ENCODE assay signal across 10 cellular contexts in genomic region chr17:10117581-10118001, GRCh38.
DNase-seq lines count a peak whose midpoint lies in the region; ATAC-seq, FAIRE-seq and TF ChIP-seq lines count a peak whose summit lies in the region.
"Had no signal": no experiment of that assay in that cellular context is flagged by ENCODE, and none has a peak within 500 bp of the region (broad histone marks: within the 10 kb centered on the region; RNA-seq: fewer than 3 reads in every experiment).

No MANE protein-coding gene starts in this region.

- H3K36me3 Mint-ChIP-seq in natural killer cell, result no peaks in the 10 kb centered on the region

- H3K4me3 ChIP-seq in bronchial epithelial cell (ENCODE audit: low read depth, low read length), result no peak overlapping the region
- H3K4me3 ChIP-seq: colonic mucosa had no signal

- no peaks in the 10 kb centered on the region for H3K27me3 ChIP-seq in bronchial epithelial cell (ENCODE audit: control insufficient read depth, insufficient read depth, low read length)
- H3K27me3 ChIP-seq: colonic mucosa had no signal

- H3K9me3 Mint-ChIP-seq in natural killer cell, result no peaks in the 10 kb centered on the region

- TF ChIP-seq CTCF in bronchial epithelial cell (IDR thresholded peaks at IDR 0.05; ENCODE audit: insufficient read depth, low read length, severe bottlenecking) (no peak), natural killer cell (IDR thresholded peaks at IDR 0.05) (peak; percentile 13)

- DNase-seq in CD1c-positive myeloid dendritic cell (ENCODE audit: extremely low spot score) (peak; percentile 46), bronchial epithelial cell (ENCODE audit: low read depth) (no peak), natural killer cell (peak; percentile 62), NCI-H2107 (lab: John Stamatoyannopoulos, UW) (no peak), EL (no peak), ureter (ENCODE audit: low spot score) (no peak)
- no peak for DNase-seq in activated T-cell treated with anti-CD3 and anti-CD28 coated beads, Interleukin-2, amount 50 U/mL, for 1 hour
- DNase-seq: colonic mucosa, DMS53 had no signal

- H3K4me3 Mint-ChIP-seq in natural killer cell, result peak overlapping the region; percentile 83

- H3K36me3 ChIP-seq in bronchial epithelial cell (ENCODE audit: control insufficient read depth, insufficient read depth, low read length), result no peaks in the 10 kb centered on the region
- H3K36me3 ChIP-seq: colonic mucosa had no signal

- peak; percentile 7 for FAIRE-seq in bronchial epithelial cell (lab: Jason Lieb, UNC)

- H3K27ac Mint-ChIP-seq in natural killer cell, result peak overlapping the region; percentile 99 to 100

- H3K4me1 Mint-ChIP-seq in natural killer cell, result peaks cover 93 to 97% of the 10 kb centered on the region in 2 donors

- H3K27me3 Mint-ChIP-seq in natural killer cell (ENCODE audit: low read depth in 2 of 2), result no peaks in the 10 kb centered on the region

- intact Hi-C loops in natural killer cell (cut with micrococcal nuclease), result loop anchor here (5.0 to 10.0 kb wide), 2 partner anchors 110 to 133 kb away; no protein-coding TSS in a partner anchor

- ATAC-seq in HG03432 (IDR thresholded peaks at IDR 0.05; ENCODE audit: unreplicated experiment) (peak; percentile 36), natural killer cell (peak; percentile 18 to 42 (median 38))

Comparison
In these comparisons a context has a peak if more than half of its experiments do, and no peak if none do; other contexts are left out.
1. DNase-seq: peak in CD1c-positive myeloid dendritic cell (single experiment) and natural killer cell (single experiment); none in bronchial epithelial cell (single experiment), NCI-H2107 (single experiment), activated T-cell treated with anti-CD3 and anti-CD28 coated beads, Interleukin-2, amount 50 U/mL, for 1 hour (single experiment), EL (single experiment) and ureter (single experiment).